Comparison of ENCODE assay signal across 1 cellular context in the genomic region with DNA sequence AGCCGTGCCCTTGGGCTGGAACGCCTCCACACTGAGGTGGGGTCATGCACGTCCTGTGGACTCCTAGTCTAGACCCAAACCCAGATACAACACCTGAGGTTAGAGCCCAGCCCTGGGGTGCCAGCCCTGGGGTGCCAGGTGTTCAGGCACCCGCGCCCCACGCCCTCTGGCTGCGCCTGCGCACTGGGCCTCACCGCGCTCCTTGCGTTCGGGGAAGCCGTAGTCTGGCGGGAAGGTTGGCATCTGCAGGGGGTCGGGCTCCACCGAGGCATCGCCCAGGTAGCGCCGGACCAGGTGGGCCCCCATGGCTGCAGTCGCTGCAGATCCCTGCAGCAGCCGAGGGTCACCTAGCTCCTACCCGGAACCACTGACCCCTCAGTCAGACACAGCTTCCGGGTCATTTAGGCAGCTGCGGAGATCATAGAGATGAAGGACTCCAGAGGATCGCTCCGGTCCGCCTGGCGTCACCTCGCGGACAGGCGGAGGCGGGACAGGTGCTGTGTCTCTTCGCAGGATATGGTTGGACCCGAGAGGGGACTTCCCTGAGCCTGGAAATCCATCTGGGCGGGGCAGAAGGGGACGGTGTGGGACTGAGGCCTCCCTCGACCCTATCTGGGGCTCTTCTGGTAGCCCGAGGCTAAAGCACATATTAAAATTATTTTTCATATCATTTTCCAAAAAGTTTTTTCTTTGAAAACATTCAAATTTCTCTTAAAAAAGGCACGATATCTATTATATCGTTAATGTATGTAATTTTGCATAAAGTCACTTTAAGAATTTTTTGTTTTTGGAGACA.
TF ChIP-seq lines count a peak whose summit lies in the region.

Gene NDUFB7, minus strand, starts transcription at position 372 of the 796 bp plus-strand sequence. Its CDS starts 66 bp downstream, at position 306.

TF ChIP-seq in HCT116, 20 proteins besides CTCF, POLR2A, EP300 and RAD21 (continued from another document):
- TF ChIP-seq, protein P1, sequence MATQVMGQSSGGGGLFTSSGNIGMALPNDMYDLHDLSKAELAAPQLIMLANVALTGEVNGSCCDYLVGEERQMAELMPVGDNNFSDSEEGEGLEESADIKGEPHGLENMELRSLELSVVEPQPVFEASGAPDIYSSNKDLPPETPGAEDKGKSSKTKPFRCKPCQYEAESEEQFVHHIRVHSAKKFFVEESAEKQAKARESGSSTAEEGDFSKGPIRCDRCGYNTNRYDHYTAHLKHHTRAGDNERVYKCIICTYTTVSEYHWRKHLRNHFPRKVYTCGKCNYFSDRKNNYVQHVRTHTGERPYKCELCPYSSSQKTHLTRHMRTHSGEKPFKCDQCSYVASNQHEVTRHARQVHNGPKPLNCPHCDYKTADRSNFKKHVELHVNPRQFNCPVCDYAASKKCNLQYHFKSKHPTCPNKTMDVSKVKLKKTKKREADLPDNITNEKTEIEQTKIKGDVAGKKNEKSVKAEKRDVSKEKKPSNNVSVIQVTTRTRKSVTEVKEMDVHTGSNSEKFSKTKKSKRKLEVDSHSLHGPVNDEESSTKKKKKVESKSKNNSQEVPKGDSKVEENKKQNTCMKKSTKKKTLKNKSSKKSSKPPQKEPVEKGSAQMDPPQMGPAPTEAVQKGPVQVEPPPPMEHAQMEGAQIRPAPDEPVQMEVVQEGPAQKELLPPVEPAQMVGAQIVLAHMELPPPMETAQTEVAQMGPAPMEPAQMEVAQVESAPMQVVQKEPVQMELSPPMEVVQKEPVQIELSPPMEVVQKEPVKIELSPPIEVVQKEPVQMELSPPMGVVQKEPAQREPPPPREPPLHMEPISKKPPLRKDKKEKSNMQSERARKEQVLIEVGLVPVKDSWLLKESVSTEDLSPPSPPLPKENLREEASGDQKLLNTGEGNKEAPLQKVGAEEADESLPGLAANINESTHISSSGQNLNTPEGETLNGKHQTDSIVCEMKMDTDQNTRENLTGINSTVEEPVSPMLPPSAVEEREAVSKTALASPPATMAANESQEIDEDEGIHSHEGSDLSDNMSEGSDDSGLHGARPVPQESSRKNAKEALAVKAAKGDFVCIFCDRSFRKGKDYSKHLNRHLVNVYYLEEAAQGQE (IDR thresholded peaks at IDR 0.05; ENCODE audit: low read depth), result no peak
- peak; percentile 83; the same call in 1 of the 2 replicates for TF ChIP-seq MAX (IDR thresholded peaks at IDR 0.05)
- TF ChIP-seq POLR2AphosphoS5 (IDR thresholded peaks at IDR 0.05; ENCODE audit: low read depth, low read length), result peak; percentile 79
- peak; percentile 45; the same call in 1 of the 2 replicates for TF ChIP-seq SIN3A (IDR thresholded peaks at IDR 0.05; ENCODE audit: low read depth)
- TF ChIP-seq EGR1 (IDR thresholded peaks at IDR 0.05; ENCODE audit: low read depth), result peak; percentile 39; the same call in 1 of the 2 replicates
- no peak; the same call in none of the 2 replicates for TF ChIP-seq CBX3 (IDR thresholded peaks at IDR 0.05; ENCODE audit: low read depth)
- peak; percentile 79 for TF ChIP-seq YY1 (IDR thresholded peaks at IDR 0.05; ENCODE audit: extremely low read depth, insufficient replicate concordance, low read depth, low read length)
- TF ChIP-seq SP1 (IDR thresholded peaks at IDR 0.05; ENCODE audit: low read depth), result no peak
- TF ChIP-seq EZH2phosphoT487 (IDR thresholded peaks at IDR 0.05; ENCODE audit: borderline replicate concordance), result no peak
- no peak for TF ChIP-seq EZH2 (IDR thresholded peaks at IDR 0.05)
- TF ChIP-seq ELF1 (IDR thresholded peaks at IDR 0.05; ENCODE audit: borderline replicate concordance, low read depth), result no peak; the same call in 1 of the 2 replicates
- TF ChIP-seq TCF7L2 (IDR thresholded peaks at IDR 0.05; ENCODE audit: borderline replicate concordance, extremely low read depth, insufficient read depth, insufficient read length), result no peak
- TF ChIP-seq JUND (IDR thresholded peaks at IDR 0.05), result no peak
TF ChIP-seq in HCT116: peak in this region for 6.
